ENCODE assay signal across 23 cellular contexts in the genomic region with DNA sequence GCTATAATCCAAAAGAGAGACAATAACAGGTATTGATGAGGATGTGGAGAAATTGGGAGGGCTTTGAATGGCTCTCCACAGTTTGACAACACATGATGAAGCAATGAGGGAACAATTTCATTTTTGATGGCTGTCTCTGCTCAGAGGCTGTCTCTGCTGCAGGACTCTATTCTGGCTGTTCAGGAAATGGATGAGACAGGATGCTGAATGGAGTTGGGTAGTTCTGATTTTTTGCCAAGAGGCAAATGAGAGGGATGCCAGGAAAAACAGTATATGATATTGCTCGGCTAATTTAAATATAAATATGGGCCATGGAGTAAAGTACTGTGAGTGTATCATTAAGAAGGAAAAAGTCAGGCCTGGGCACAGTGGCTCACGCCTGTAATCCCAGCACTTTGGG. TPM values are rescaled to one million over a fixed set of nuclear protein-coding genes. Genes with fewer than 3 reads are reported as not detected.
DNase-seq lines count a peak whose midpoint lies in the region; ATAC-seq and TF ChIP-seq lines count a peak whose summit lies in the region.
"Had no signal": no experiment of that assay in that cellular context is flagged by ENCODE, and none has a peak within 500 bp of the region (broad histone marks: within the 10 kb centered on the region; RNA-seq: fewer than 3 reads in every experiment).

No MANE protein-coding gene starts in this region.

- POLR2A ChIA-PET in CD8-positive, alpha-beta T cell (lab: Charles Lee): interaction anchor here (2.2 kb wide), 1 partner anchor 17 kb away, joined by 5 read pairs; no protein-coding TSS in a partner anchor
- POLR2A ChIA-PET in T-cell (lab: Charles Lee): interaction anchor here in 1 of 2 donors (0.6 kb wide), 1 partner anchor 1089 kb away, joined by 13 read pairs; no protein-coding TSS in a partner anchor

- ATAC-seq in CD8-positive, alpha-beta T cell: no peak
- ATAC-seq in T-cell (replicated peaks in 1 of 4): no peak
- ATAC-seq: activated naive CD4-positive, alpha-beta T cell treated with anti-CD3 and anti-CD28 coated beads, Interleukin-2, amount 50 U/mL, for 72 hours; HCT116; left lobe of liver; psoas muscle; Right ventricle myocardium inferior had no signal

- H3K9me3 Mint-ChIP-seq in CD8-positive, alpha-beta T cell: no peaks in the 10 kb centered on the region
- H3K9me3 Mint-ChIP-seq in T-cell (no peaks in the 10 kb centered on the region), mesothelial cell of epicardium (no peaks in the 10 kb centered on the region)
- H3K9me3 Mint-ChIP-seq: activated CD4-positive, alpha-beta T cell treated with anti-CD3 and anti-CD28 coated beads, Interleukin-2, amount 10 ng/mL, durations not matched to agents 7 days and 5 days; endodermal cell had no signal

- H3K4me2 ChIP-seq in BLaER1: peak overlapping the region; percentile 48
- no peak overlapping the region for H3K4me2 ChIP-seq in smooth muscle cell

- no peak overlapping the region for H3K4me3 ChIP-seq in BLaER1
- H3K4me3 ChIP-seq in CD8-positive, alpha-beta T cell (ENCODE audit: low read depth, low read length): no peak overlapping the region
- H3K4me3 ChIP-seq in esophagus muscularis mucosa: no peak overlapping the region
- no peak overlapping the region for H3K4me3 ChIP-seq in Peyer's patch
- no peak overlapping the region for H3K4me3 ChIP-seq in smooth muscle cell
- H3K4me3 ChIP-seq: psoas muscle, transverse colon had no signal

- no peak for DNase-seq in CD8-positive, alpha-beta T cell
- no peak for DNase-seq in T-cell
- peak; percentile 24 for DNase-seq in esophagus muscularis mucosa (ENCODE audit: extremely low spot score)
- DNase-seq in mesothelial cell of epicardium (ENCODE audit: low spot score in 2 of 2, unreplicated experiment in 2 of 2): no peak
- DNase-seq in Peyer's patch: no peak
- DNase-seq in smooth muscle cell (lab: John Stamatoyannopoulos, UW; ENCODE audit: unreplicated experiment): no peak
- no peak for DNase-seq in NCI-H2029 treated with DMSO at 0.1 percent for 48 hours (lab: John Stamatoyannopoulos, UW)
- DNase-seq: activated CD4-positive, alpha-beta T cell treated with anti-CD3 and anti-CD28 coated beads, Interleukin-2, amount 10 ng/mL, durations not matched to agents 7 days and 5 days; DMS79 treated with DMSO at 0.1 percent for 48 hours; endodermal cell; NCI-H1105; NCI-H2107; NCI-H510A treated with DMSO at 0.1 percent for 48 hours; psoas muscle; stimulated activated CD4-positive, alpha-beta T cell treated with anti-CD3 and anti-CD28 coated beads, Interleukin-1b, Interleukin-23, amount 100 ng/mL, for 48 hours; stimulated activated naive CD4-positive, alpha-beta T cell treated with Interleukin-2 at 50 U/mL for 16 hours; SW 1271; transverse colon had no signal

- intact Hi-C loops in CD8-positive, alpha-beta T cell (cut with DNase I, micrococcal nuclease): no loop called here
- intact Hi-C loops in esophagus muscularis mucosa (cut with DNase I): no loop called here

- no peak overlapping the region for H3K27ac ChIP-seq in BLaER1
- no peak overlapping the region for H3K27ac ChIP-seq in CD8-positive, alpha-beta T cell (ENCODE audit: low read depth, low read length)
- no peak overlapping the region for H3K27ac ChIP-seq in esophagus muscularis mucosa (replicated peaks in 1 of 4)
- peak overlapping the region in 1 of 4 donors; percentile 75 for H3K27ac ChIP-seq in Peyer's patch
- H3K27ac ChIP-seq in smooth muscle cell (ENCODE audit: low read depth): no peak overlapping the region
- H3K27ac ChIP-seq: psoas muscle, transverse colon had no signal

- CTCF ChIA-PET in CD8-positive, alpha-beta T cell (lab: Charles Lee): no interaction called here
- CTCF ChIA-PET in T-cell (lab: Charles Lee): no interaction called here

- H3K27ac Mint-ChIP-seq in CD8-positive, alpha-beta T cell: peak overlapping the region; percentile 41
- H3K27ac Mint-ChIP-seq in T-cell (peak overlapping the region; percentile 43 to 56), mesothelial cell of epicardium (no peak overlapping the region)
- H3K27ac Mint-ChIP-seq: activated CD4-positive, alpha-beta T cell treated with anti-CD3 and anti-CD28 coated beads, Interleukin-2, amount 10 ng/mL, durations not matched to agents 7 days and 5 days; activated naive CD4-positive, alpha-beta T cell treated with anti-CD3 and anti-CD28 coated beads, Interleukin-2, amount 50 U/mL, for 72 hours; endodermal cell had no signal

- H3K9ac ChIP-seq in BLaER1: no peak overlapping the region
- H3K9ac ChIP-seq in smooth muscle cell (ENCODE audit: low read depth): no peak overlapping the region

- no peaks in the 10 kb centered on the region for H3K79me2 ChIP-seq in smooth muscle cell (ENCODE audit: low read depth)

- peaks cover 85% of the 10 kb centered on the region for H3K4me1 Mint-ChIP-seq in CD8-positive, alpha-beta T cell (ENCODE audit: low read depth)
- H3K4me1 Mint-ChIP-seq in T-cell (peaks cover 79 to 85% (median 79%) of the 10 kb centered on the region in 3 donors), mesothelial cell of epicardium (no peaks in the 10 kb centered on the region)

- peaks cover 84% of the 10 kb centered on the region for H3K36me3 ChIP-seq in BLaER1
- no peaks in the 10 kb centered on the region for H3K36me3 ChIP-seq in CD8-positive, alpha-beta T cell (ENCODE audit: insufficient read depth, low read length)
- no peaks in the 10 kb centered on the region for H3K36me3 ChIP-seq in esophagus muscularis mucosa
- no peaks in the 10 kb centered on the region for H3K36me3 ChIP-seq in Peyer's patch
- H3K36me3 ChIP-seq in smooth muscle cell (ENCODE audit: low read depth): no peaks in the 10 kb centered on the region
- H3K36me3 ChIP-seq: transverse colon had no signal

- H3F3A ChIP-seq in smooth muscle cell (ENCODE audit: low read depth): no peaks in the 10 kb centered on the region

- WGBS in esophagus muscularis mucosa: 71% methylated on average over 2 of the region's 2 CpGs
- WGBS in smooth muscle cell (ENCODE audit: low lambda C conversion rate): 98% methylated on average over 2 of the region's 2 CpGs

- TF ChIP-seq POLR2A in esophagus muscularis mucosa (IDR thresholded peaks at IDR 0.05; ENCODE audit: low read depth) (no peak), Peyer's patch (IDR thresholded peaks at IDR 0.05) (no peak)

- H3K36me3 Mint-ChIP-seq in CD8-positive, alpha-beta T cell: peaks cover 59% of the 10 kb centered on the region
- H3K36me3 Mint-ChIP-seq in T-cell (peaks cover 41% of the 10 kb centered on the region), mesothelial cell of epicardium (no peaks in the 10 kb centered on the region)

- H2AFZ ChIP-seq in smooth muscle cell (ENCODE audit: low read depth): no peak overlapping the region

- H3K27me3 ChIP-seq in BLaER1: no peaks in the 10 kb centered on the region
- no peaks in the 10 kb centered on the region for H3K27me3 ChIP-seq in CD8-positive, alpha-beta T cell (ENCODE audit: insufficient read depth, low read length)
- H3K27me3 ChIP-seq in esophagus muscularis mucosa: no peaks in the 10 kb centered on the region
- H3K27me3 ChIP-seq in Peyer's patch: no peaks in the 10 kb centered on the region
- no peaks in the 10 kb centered on the region for H3K27me3 ChIP-seq in smooth muscle cell (ENCODE audit: low read depth)
- H3K27me3 ChIP-seq: transverse colon had no signal

- H3K4me1 ChIP-seq in BLaER1 (peaks cover 67% of the 10 kb centered on the region), esophagus muscularis mucosa (no peaks in the 10 kb centered on the region), Peyer's patch (peaks cover 0 to 11% (median 0%) of the 10 kb centered on the region in 4 donors), smooth muscle cell (ENCODE audit: low read depth) (no peaks in the 10 kb centered on the region)
- peaks cover 66% of the 10 kb centered on the region for H3K4me1 ChIP-seq in CD8-positive, alpha-beta T cell (ENCODE audit: insufficient read depth, low read length)
- H3K4me1 ChIP-seq: psoas muscle, transverse colon had no signal

- peaks cover 94% of the 10 kb centered on the region for H4K20me1 ChIP-seq in BLaER1
- H4K20me1 ChIP-seq in smooth muscle cell (ENCODE audit: low read depth): no peaks in the 10 kb centered on the region

- no peak for TF ChIP-seq EP300 in esophagus muscularis mucosa (IDR thresholded peaks at IDR 0.05)

- TF ChIP-seq CTCF in CD8-positive, alpha-beta T cell (IDR thresholded peaks at IDR 0.05): no peak
- TF ChIP-seq CTCF in esophagus muscularis mucosa (IDR thresholded peaks at IDR 0.05) (no peak), mesothelial cell of epicardium (IDR thresholded peaks at IDR 0.05; ENCODE audit: unreplicated experiment) (no peak), Peyer's patch (IDR thresholded peaks at IDR 0.05) (no peak), smooth muscle cell (IDR thresholded peaks at IDR 0.05; ENCODE audit: borderline replicate concordance, insufficient read depth, poor library complexity, severe bottlenecking) (no peak)

- H3K4me3 Mint-ChIP-seq in CD8-positive, alpha-beta T cell: peak overlapping the region; percentile 32
- H3K4me3 Mint-ChIP-seq in T-cell (peak overlapping the region in 2 of 3 donors; percentile 34 to 57), mesothelial cell of epicardium (no peak overlapping the region)
- H3K4me3 Mint-ChIP-seq: activated CD4-positive, alpha-beta T cell treated with anti-CD3 and anti-CD28 coated beads, Interleukin-2, amount 10 ng/mL, durations not matched to agents 7 days and 5 days; endodermal cell had no signal

- H3K27me3 Mint-ChIP-seq in CD8-positive, alpha-beta T cell (ENCODE audit: low read depth): no peaks in the 10 kb centered on the region
- H3K27me3 Mint-ChIP-seq in T-cell (no peaks in the 10 kb centered on the region), mesothelial cell of epicardium (ENCODE audit: low read depth) (no peaks in the 10 kb centered on the region)
- H3K27me3 Mint-ChIP-seq: activated CD4-positive, alpha-beta T cell treated with anti-CD3 and anti-CD28 coated beads, Interleukin-2, amount 10 ng/mL, durations not matched to agents 7 days and 5 days had no signal

- H3K9me3 ChIP-seq in BLaER1: peaks cover 24% of the 10 kb centered on the region
- no peaks in the 10 kb centered on the region for H3K9me3 ChIP-seq in CD8-positive, alpha-beta T cell (ENCODE audit: low read length)
- no peaks in the 10 kb centered on the region for H3K9me3 ChIP-seq in esophagus muscularis mucosa
- no peaks in the 10 kb centered on the region for H3K9me3 ChIP-seq in Peyer's patch
- H3K9me3 ChIP-seq in smooth muscle cell (replicated peaks; ENCODE audit: low read depth): no peaks in the 10 kb centered on the region
- H3K9me3 ChIP-seq: psoas muscle, transverse colon had no signal

RNA-seq across cellular contexts. Expression of gene APBB1IP, which starts 16.8 kb away (rescaled TPM):
- 10 to 100 TPM; 36.4 to 36.8 TPM for total RNA-seq in CD8-positive, alpha-beta T cell
- total RNA-seq in T-cell: 100 to 1,000 TPM in 1 of 5 donors, 10 to 100 TPM in 4; 86.5 to 102 (median 88.4) TPM
- 1 to 10 TPM; 2.6 to 6.2 (median 5.1) TPM for total RNA-seq in esophagus muscularis mucosa
- 0.20 to 0.22 TPM in 2 of 3 replicates, not detected in the other for total RNA-seq in mesothelial cell of epicardium
- total RNA-seq in Peyer's patch: 10 to 100 TPM in 1 of 4 donors, 1 to 10 TPM in 3; 3.3 to 32.2 (median 4.9) TPM
- total RNA-seq in smooth muscle cell: 0.36 TPM in 1 of 2 replicates, not detected in the other
- 0.24 and 0.39 TPM in 2 replicates for polyA plus RNA-seq in smooth muscle cell
